Comparison of ENCODE assay signal across 18 cellular contexts in the genomic region with DNA sequence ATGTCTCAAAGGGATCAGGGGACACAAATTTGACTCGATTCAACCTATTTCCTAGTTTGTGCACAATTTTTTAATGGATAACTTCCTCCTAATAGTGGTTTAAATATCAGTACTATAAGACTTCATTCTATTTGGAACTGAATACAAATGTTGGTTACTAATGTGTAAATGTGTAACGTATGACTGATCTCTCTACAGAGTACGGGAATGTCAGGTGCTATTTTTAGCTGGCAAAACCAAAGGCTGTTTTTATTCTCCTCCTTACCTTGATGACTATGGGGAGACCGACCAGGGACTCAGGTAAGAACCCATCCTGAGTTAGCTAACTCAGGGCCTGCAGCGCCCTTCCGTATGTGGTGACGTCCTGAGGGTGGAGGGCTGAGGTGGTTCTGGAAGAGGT. TPM values are rescaled to one million over a fixed set of nuclear protein-coding genes. Genes with fewer than 3 reads are reported as not detected.
A peak's percentile ranks its signal among the peaks of the same experiment; 100 is the strongest.
DNase-seq lines count a peak whose midpoint lies in the region; ATAC-seq and TF ChIP-seq lines count a peak whose summit lies in the region.
"Had no signal": no experiment of that assay in that cellular context is flagged by ENCODE, and none has a peak within 500 bp of the region (broad histone marks: within the 10 kb centered on the region; RNA-seq: fewer than 3 reads in every experiment).

No MANE protein-coding gene starts in this region.

- in situ Hi-C loops in gastrocnemius medialis (cut with MboI; ENCODE audit: low sequenced_read_pairs in 4 of 4), result no loop called here

- no peaks in the 10 kb centered on the region for H3K9me3 Mint-ChIP-seq in activated naive CD4-positive, alpha-beta T cell treated with anti-CD3 and anti-CD28 coated beads, Interleukin-2, amount 50 U/mL, for 72 hours
- no peaks in the 10 kb centered on the region for H3K9me3 Mint-ChIP-seq in T-cell

- TF ChIP-seq POLR2A in gastrocnemius medialis (IDR thresholded peaks at IDR 0.05) (no peak), testis (IDR thresholded peaks at IDR 0.05) (no peak)

- CTCF ChIA-PET in T-cell (lab: Charles Lee), result interaction anchor here (0.6 to 1.9 kb wide), 3 partner anchors 28 to 127 kb away, joined by 4 to 6 read pairs (median 5); no protein-coding TSS in a partner anchor

- H3K27me3 ChIP-seq in gastrocnemius medialis, result no peaks in the 10 kb centered on the region
- no peaks in the 10 kb centered on the region for H3K27me3 ChIP-seq in testis

- POLR2A ChIA-PET in T-cell (lab: Charles Lee), result no interaction called here

- peaks cover 36 to 49% (median 42%) of the 10 kb centered on the region in 3 donors for H3K4me1 Mint-ChIP-seq in T-cell

- H3K4me3 ChIP-seq in gastrocnemius medialis (no peak overlapping the region), testis (no peak overlapping the region)

- peaks cover 11 to 27% of the 10 kb centered on the region in 2 donors for H3K36me3 Mint-ChIP-seq in activated naive CD4-positive, alpha-beta T cell treated with anti-CD3 and anti-CD28 coated beads, Interleukin-2, amount 50 U/mL, for 72 hours
- peaks cover 64% of the 10 kb centered on the region for H3K36me3 Mint-ChIP-seq in T-cell

- H3K9me3 ChIP-seq in gastrocnemius medialis (no peaks in the 10 kb centered on the region), testis (no peaks in the 10 kb centered on the region)

- ATAC-seq in activated naive CD4-positive, alpha-beta T cell treated with anti-CD3 and anti-CD28 coated beads, Interleukin-2, amount 50 U/mL, for 72 hours, result no peak
- ATAC-seq in T-cell (replicated peaks in 1 of 4), result no peak
- peak in 1 of 2 donors; percentile 45 for ATAC-seq in gastrocnemius medialis
- ATAC-seq in HG03354 (IDR thresholded peaks at IDR 0.05; ENCODE audit: poor library complexity, severe bottlenecking, unreplicated experiment), result no peak
- ATAC-seq in HG03521 (IDR thresholded peaks at IDR 0.05; ENCODE audit: unreplicated experiment), result no peak

- peak overlapping the region; percentile 18 to 58 for H3K27ac Mint-ChIP-seq in activated naive CD4-positive, alpha-beta T cell treated with anti-CD3 and anti-CD28 coated beads, Interleukin-2, amount 50 U/mL, for 72 hours
- H3K27ac Mint-ChIP-seq in T-cell, result peak overlapping the region; percentile 82 to 86

- peak overlapping the region; percentile 27 to 79 (median 65) for H3K27ac ChIP-seq in gastrocnemius medialis
- no peak overlapping the region for H3K27ac ChIP-seq in testis

- intact Hi-C loops in gastrocnemius medialis (cut with DNase I; ENCODE audit: low total_unique reads) (no loop called here), testis (cut with DNase I; ENCODE audit: low total_unique reads) (no loop called here)

- no peak for DNase-seq in activated naive CD4-positive, alpha-beta T cell treated with anti-CD3 and anti-CD28 coated beads, Interleukin-2, amount 50 U/mL, for 72 hours (ENCODE audit: low spot score in 2 of 2)
- no peak for DNase-seq in activated naive CD4-positive, alpha-beta T cell treated with anti-CD3 and anti-CD28 coated beads, Interleukin-2, amount 50 U/mL, for 16 hours
- DNase-seq in T-cell (no peak), kidney glomerular epithelial cell (lab: John Stamatoyannopoulos, UW) (peak; percentile 16), gastrocnemius medialis (no peak), testis (no peak)
- DNase-seq: AML-193; DMS79 treated with DMSO at 0.1 percent for 48 hours; KG1; NCI-H1092 treated with DMSO at 0.1 percent for 48 hours; NCI-H1694 treated with DMSO at 0.1 percent for 48 hours; NCI-H345; NCI-H526 treated with DMSO at 0.1 percent for 48 hours; NK-92 treated with Interleukin-12 subunit alpha and Interleukin-12 subunit beta, amount 100 ng/mL, for 24 hours; OCI-M1 had no signal

- H3K4me3 Mint-ChIP-seq in T-cell, result no peak overlapping the region

- no peak for TF ChIP-seq CTCF in gastrocnemius medialis (IDR thresholded peaks at IDR 0.05 in 4 of 5, conservative IDR thresholded peaks at IDR 0.05 in 1 of 5)
- TF ChIP-seq CTCF in testis (IDR thresholded peaks at IDR 0.05), result no peak

- H3K36me3 ChIP-seq in gastrocnemius medialis (peaks cover 0 to 67% of the 10 kb centered on the region in 2 donors), testis (ENCODE audit: low read depth, missing control alignments) (no peaks in the 10 kb centered on the region)

- H3K27me3 Mint-ChIP-seq in T-cell, result no peaks in the 10 kb centered on the region

- H3K4me1 ChIP-seq in gastrocnemius medialis (peaks cover 29 to 34% of the 10 kb centered on the region in 2 donors), testis (peaks cover 4% of the 10 kb centered on the region)

- WGBS in testis, 2 donors, result 85% methylated on average over 7 of the region's 7 CpGs

RNA-seq across cellular contexts. Expression of a gene that starts 33.0 kb away (rescaled TPM):
- not detected for total RNA-seq in activated naive CD4-positive, alpha-beta T cell treated with anti-CD3 and anti-CD28 coated beads, Interleukin-2, amount 50 U/mL, for 72 hours
- total RNA-seq in T-cell (under 1 TPM in 2 of 5 donors, not detected in 3; 0.12 to 0.13 TPM), gastrocnemius medialis (1 to 10 TPM in 2 of 4 donors, under 1 TPM in 2; 0.16 to 3.8 (median 1.8) TPM), testis (1 to 10 TPM; 6.0 to 6.6 TPM)
- 5.4 TPM for polyA plus RNA-seq in testis (ENCODE audit: insufficient read depth, low read depth, low replicate concordance)
- total RNA-seq: MCF 10A had no signal

RNA-seq across cellular contexts. Expression of a gene that starts 56.5 kb away (rescaled TPM):
- 10 to 100 TPM; 14.2 to 19.5 TPM for total RNA-seq in activated naive CD4-positive, alpha-beta T cell treated with anti-CD3 and anti-CD28 coated beads, Interleukin-2, amount 50 U/mL, for 72 hours
- total RNA-seq in T-cell (10 to 100 TPM; 56.5 to 74.8 (median 59.4) TPM), gastrocnemius medialis (10 to 100 TPM; 33.2 to 61.8 (median 45.1) TPM), testis (10 to 100 TPM; 40.2 to 52.1 TPM)
- polyA plus RNA-seq in testis (ENCODE audit: insufficient read depth, low read depth, low replicate concordance), result 35.0 TPM

Comparison
In these comparisons a context has a peak if more than half of its experiments do, and no peak if none do; other contexts are left out.
1. H3K27ac ChIP-seq: peak in gastrocnemius medialis (4 of 4); none in testis (0 of 2).